In the genomic region with DNA sequence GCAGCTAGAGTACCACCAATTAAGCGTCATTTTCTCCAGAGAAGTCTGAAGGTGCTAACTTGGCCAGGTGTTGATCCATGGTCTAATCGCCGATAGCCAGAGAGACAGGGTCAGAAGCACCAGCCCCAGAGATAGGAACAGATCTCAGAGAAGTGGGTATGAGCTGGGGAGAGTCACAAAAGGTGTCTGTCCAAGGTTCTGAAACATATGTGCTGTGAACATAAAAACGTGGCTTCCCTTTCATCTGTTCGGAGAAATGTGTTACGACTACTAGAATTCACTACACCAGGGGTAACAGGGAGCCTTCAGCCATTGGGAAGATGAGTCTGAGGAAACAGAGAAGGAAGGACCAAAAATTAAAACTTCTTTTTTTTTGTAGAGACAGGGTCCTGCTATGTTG, we compare ENCODE assay signal across 29 cellular contexts.
DNase-seq lines count a peak whose midpoint lies in the region; ATAC-seq, FAIRE-seq and TF ChIP-seq lines count a peak whose summit lies in the region.
"Had no signal": no experiment of that assay in that cellular context is flagged by ENCODE, and none has a peak within 500 bp of the region (broad histone marks: within the 10 kb centered on the region; RNA-seq: fewer than 3 reads in every experiment).

No MANE protein-coding gene starts in this region.

- no peak overlapping the region for H3K4me3 Mint-ChIP-seq in GM23338
- no peak overlapping the region for H3K4me3 Mint-ChIP-seq in activated naive CD4-positive, alpha-beta T cell treated with anti-CD3 and anti-CD28 coated beads, Interleukin-2, amount 10 ng/mL, durations not matched to agents 7 days and 5 days
- H3K4me3 Mint-ChIP-seq: B cell; CD8-positive, alpha-beta memory T cell had no signal

- TF ChIP-seq EP300 in K562 (IDR thresholded peaks at IDR 0.05; ENCODE audit: low read length), result no peak

- no peaks in the 10 kb centered on the region for H3K4me1 Mint-ChIP-seq in GM23338
- H3K4me1 Mint-ChIP-seq in activated naive CD4-positive, alpha-beta T cell treated with anti-CD3 and anti-CD28 coated beads, Interleukin-2, amount 10 ng/mL, durations not matched to agents 7 days and 5 days, result no peaks in the 10 kb centered on the region
- H3K4me1 Mint-ChIP-seq: CD8-positive, alpha-beta memory T cell had no signal

- H3K27me3 Mint-ChIP-seq in GM23338 (ENCODE audit: insufficient read depth, low read depth, poor library complexity), result no peaks in the 10 kb centered on the region
- no peaks in the 10 kb centered on the region for H3K27me3 Mint-ChIP-seq in activated naive CD4-positive, alpha-beta T cell treated with anti-CD3 and anti-CD28 coated beads, Interleukin-2, amount 10 ng/mL, durations not matched to agents 7 days and 5 days
- H3K27me3 Mint-ChIP-seq: B cell; CD8-positive, alpha-beta memory T cell had no signal

- no peaks in the 10 kb centered on the region for H3K27me3 ChIP-seq in GM23338 (ENCODE audit: insufficient read depth)
- no peaks in the 10 kb centered on the region for H3K27me3 ChIP-seq in K562 (ENCODE audit: control insufficient read depth in 2 of 2, insufficient read depth in 2 of 2, low read length in 2 of 2)
- H3K27me3 ChIP-seq in spleen (replicated peaks in 1 of 7), result no peaks in the 10 kb centered on the region
- H3K27me3 ChIP-seq: SJSA1 had no signal

- H3K4me2 ChIP-seq in GM23338, result no peak overlapping the region
- H3K4me2 ChIP-seq in K562 (ENCODE audit: insufficient read depth, low read length), result no peak overlapping the region
- H3K4me2 ChIP-seq: KMS-11, PC-9 had no signal

- H3K9me3 ChIP-seq in K562 (replicated peaks; ENCODE audit: control insufficient read depth, insufficient read depth, low read depth, low read length), result no peaks in the 10 kb centered on the region
- no peaks in the 10 kb centered on the region for H3K9me3 ChIP-seq in spleen
- H3K9me3 ChIP-seq: SJSA1 had no signal

- in situ Hi-C loops in K562 (cut with MboI), result no loop called here

- CTCF ChIA-PET in K562 (lab: Yijun Ruan, JAX; ENCODE audit: low intra/inter-chr PET ratio), result no interaction called here
- CTCF ChIA-PET in activated naive CD4-positive, alpha-beta T cell treated with anti-CD3 and anti-CD28 coated beads, Interleukin-2, amount 10 ng/mL, durations not matched to agents 7 days and 5 days (lab: Charles Lee), result no interaction called here

- no peak overlapping the region for H3K4me3 ChIP-seq in GM23338
- no peak overlapping the region for H3K4me3 ChIP-seq in NB4 (ENCODE audit: low read depth, low read length)
- H3K4me3 ChIP-seq in K562, result no peak overlapping the region
- no peak overlapping the region for H3K4me3 ChIP-seq in spleen
- H3K4me3 ChIP-seq: PC-9, SJSA1 had no signal

- TF ChIP-seq CTCF in GM23338 (conservative IDR thresholded peaks at IDR 0.05; ENCODE audit: low read depth in 2 of 2), result no peak
- no peak for TF ChIP-seq CTCF in NB4 (IDR thresholded peaks at IDR 0.05; ENCODE audit: low read depth, low read length)
- TF ChIP-seq CTCF in K562 (IDR thresholded peaks at IDR 0.05 in 2 of 3, conservative IDR thresholded peaks at IDR 0.05 in 1 of 3; ENCODE audit: insufficient read depth in 2 of 3, low read depth in 1 of 3, low read length in 3 of 3), result no peak
- TF ChIP-seq CTCF in spleen (IDR thresholded peaks at IDR 0.05 in 8 of 11, conservative IDR thresholded peaks at IDR 0.05 in 3 of 11), result no peak

- H3K79me2 ChIP-seq in GM23338 (replicated peaks; ENCODE audit: insufficient read depth) (no peaks in the 10 kb centered on the region), K562 (ENCODE audit: control insufficient read depth, insufficient read depth, low read length) (no peaks in the 10 kb centered on the region)

- ATAC-seq in GM23338 (no peak), K562 (peak; percentile 49; the same call in 1 of the 3 replicates)

- peak; percentile 10 for DNase-seq in EH (ENCODE audit: low read depth)
- DNase-seq in GM23338 (ENCODE audit: low spot score), result no peak
- peak; percentile 16 for DNase-seq in NB4 (ENCODE audit: low read depth)
- DNase-seq in K562 (ENCODE audit: extremely low read depth in 1 of 4, low spot score in 3 of 4), result no peak
- no peak for DNase-seq in HUDEP-2 (lab: John Stamatoyannopoulos, UW; ENCODE audit: unreplicated experiment in 76 of 76)
- no peak for DNase-seq in spleen
- DNase-seq in GF-D8 (lab: John Stamatoyannopoulos, UW), result no peak
- DNase-seq in activated naive CD4-positive, alpha-beta T cell treated with anti-CD3 and anti-CD28 coated beads, Interleukin-2, amount 10 ng/mL, durations not matched to agents 7 days and 5 days, result no peak
- DNase-seq: CD8-positive, alpha-beta memory T cell; DMS 273 treated with DMSO at 0.1 percent for 48 hours; DMS79 treated with DMSO at 0.1 percent for 48 hours; HCEC 1CT; NCI-H1105 treated with DMSO at 0.1 percent for 48 hours; NCI-H146; NCI-H2029; NCI-H446; NCI-H524 treated with DMSO at 0.1 percent for 48 hours; NCI-H774; NK-92 treated with Interleukin-12 subunit alpha and Interleukin-12 subunit beta, amount 100 ng/mL, for 24 hours; PC-9; Right ventricle myocardium superior; RPMI8226; T-helper 1 cell had no signal

- H3K4me1 ChIP-seq in GM23338 (ENCODE audit: insufficient read depth) (no peaks in the 10 kb centered on the region), K562 (replicated peaks in 1 of 2; ENCODE audit: control insufficient read depth in 2 of 2, insufficient read depth in 2 of 2, low read length in 2 of 2) (no peaks in the 10 kb centered on the region; a peak in 1 of 5 replicates), spleen (no peaks in the 10 kb centered on the region)
- H3K4me1 ChIP-seq: SJSA1 had no signal

- H3K27ac Mint-ChIP-seq in GM23338, result no peak overlapping the region
- H3K27ac Mint-ChIP-seq in activated naive CD4-positive, alpha-beta T cell treated with anti-CD3 and anti-CD28 coated beads, Interleukin-2, amount 10 ng/mL, durations not matched to agents 7 days and 5 days, result no peak overlapping the region
- H3K27ac Mint-ChIP-seq: B cell; CD8-positive, alpha-beta memory T cell had no signal

- no peak overlapping the region for H3K27ac ChIP-seq in GM23338 (ENCODE audit: low read depth)
- no peak overlapping the region for H3K27ac ChIP-seq in K562 (ENCODE audit: extremely low read depth, low read depth, low read length)
- no peak overlapping the region for H3K27ac ChIP-seq in spleen
- H3K27ac ChIP-seq: C4-2B, KMS-11, PC-9, SJSA1 had no signal

- no peaks in the 10 kb centered on the region for H3K9me1 ChIP-seq in K562 (ENCODE audit: control insufficient read depth, insufficient read depth, low read length)

- H2AFZ ChIP-seq in GM23338, result no peak overlapping the region
- no peak overlapping the region for H2AFZ ChIP-seq in K562 (ENCODE audit: low read depth, low read length)
- H2AFZ ChIP-seq: PC-9 had no signal

- no peaks in the 10 kb centered on the region for H4K20me1 ChIP-seq in GM23338 (replicated peaks; ENCODE audit: insufficient read depth)
- H4K20me1 ChIP-seq in K562 (replicated peaks; ENCODE audit: control insufficient read depth, insufficient read depth, low read length), result no peaks in the 10 kb centered on the region

- BruUV-seq in K562 (replicated peaks; lab: Mats Ljungman, UMichigan), result no TSS peak

- intact Hi-C loops in K562 (cut with micrococcal nuclease) (no loop called here), spleen (cut with DNase I; ENCODE audit: low total_unique reads) (no loop called here)

- 33% methylated on average over 6 of the region's 6 CpGs for WGBS in K562 (ENCODE audit: insufficient coverage, low coverage, missing lambda C conversion rate)
- 76 to 88% (median 85%) methylated on average over 6 of the region's 6 CpGs for WGBS in spleen, 5 donors

- FAIRE-seq in K562 (lab: Jason Lieb, UNC), result peak; percentile 19
- FAIRE-seq: H1, HTR-8/SVneo had no signal

- H3K9me2 ChIP-seq in GM23338 (ENCODE audit: insufficient read depth), result 0 out of 2 replicates have a peak, but pooled peaks cover 3% of the 10 kb centered on the region

- H3K36me3 ChIP-seq in GM23338 (ENCODE audit: insufficient read depth) (no peaks in the 10 kb centered on the region), K562 (ENCODE audit: control insufficient read depth, insufficient read depth, low read length) (no peaks in the 10 kb centered on the region), spleen (peaks cover 0 to 81% (median 23%) of the 10 kb centered on the region in 6 donors)
- H3K36me3 ChIP-seq: SJSA1 had no signal

- POLR2A ChIA-PET in K562 (lab: Yijun Ruan, JAX), result no interaction called here

- TF ChIP-seq POLR2A in NB4 (IDR thresholded peaks at IDR 0.05; ENCODE audit: extremely low read depth, insufficient read length) (no peak), K562 (conservative IDR thresholded peaks at IDR 0.05) (no peak), spleen (IDR thresholded peaks at IDR 0.05) (no peak)

- no peaks in the 10 kb centered on the region for H3K9me3 Mint-ChIP-seq in GM23338
- H3K9me3 Mint-ChIP-seq in activated naive CD4-positive, alpha-beta T cell treated with anti-CD3 and anti-CD28 coated beads, Interleukin-2, amount 10 ng/mL, durations not matched to agents 7 days and 5 days, result no peaks in the 10 kb centered on the region
- H3K9me3 Mint-ChIP-seq: CD8-positive, alpha-beta memory T cell had no signal

- no peak overlapping the region for H3K9ac ChIP-seq in K562 (ENCODE audit: insufficient read depth in 1 of 2, low read depth in 2 of 2, low read length in 2 of 2)
- H3K9ac ChIP-seq: KMS-11 had no signal

- no peaks in the 10 kb centered on the region for H3F3A ChIP-seq in GM23338 (replicated peaks; ENCODE audit: low read depth)

- TF ChIP-seq RAD21 in K562 (CRISPR knock-in tag; conservative IDR thresholded peaks at IDR 0.05 in 1 of 2, IDR thresholded peaks at IDR 0.05 in 1 of 2), result no peak

- peaks cover 4% of the 10 kb centered on the region; the same call in 1 of the 3 replicates for H3K36me3 Mint-ChIP-seq in GM23338 (ENCODE audit: low read depth)
- no peaks in the 10 kb centered on the region for H3K36me3 Mint-ChIP-seq in activated naive CD4-positive, alpha-beta T cell treated with anti-CD3 and anti-CD28 coated beads, Interleukin-2, amount 10 ng/mL, durations not matched to agents 7 days and 5 days

TF ChIP-seq in GM23338, 12 proteins besides CTCF, POLR2A, EP300 and RAD21 (continues in another document):
- TF ChIP-seq CREB1 (CRISPR knock-in tag; IDR thresholded peaks at IDR 0.05; ENCODE audit: low read depth) (no peak), ZNF331 (CRISPR knock-in tag; IDR thresholded peaks at IDR 0.05; ENCODE audit: low read depth) (no peak), EZH2phosphoT487 (IDR thresholded peaks at IDR 0.05; ENCODE audit: unreplicated experiment) (no peak)

TF ChIP-seq in K562, 482 proteins besides CTCF, POLR2A, EP300 and RAD21:
- TF ChIP-seq ADNP (tag; IDR thresholded peaks at IDR 0.05) (no peak), E2F3 (CRISPR knock-in tag; IDR thresholded peaks at IDR 0.05) (no peak), MIER1 (IDR thresholded peaks at IDR 0.05; ENCODE audit: low read depth) (peak; percentile 63; the same call in 1 of the 2 replicates)
TF ChIP-seq in K562: peak in this region for 1.

Comparison
In these comparisons a context has a peak if more than half of its experiments do, and no peak if none do; other contexts are left out.
1. DNase-seq: peak in EH (single experiment) and NB4 (single experiment); none in GM23338 (single experiment), K562 (0 of 4), HUDEP-2 (0 of 76), spleen (single experiment), GF-D8 (single experiment) and activated naive CD4-positive, alpha-beta T cell treated with anti-CD3 and anti-CD28 coated beads, Interleukin-2, amount 10 ng/mL, durations not matched to agents 7 days and 5 days (single experiment).